ENCODE assay signal across 8 cellular contexts in genomic region chr10:89414146-89414878, GRCh38. TPM values are rescaled to one million over a fixed set of nuclear protein-coding genes. Genes with fewer than 3 reads are reported as not detected.
DNase-seq lines count a peak whose midpoint lies in the region; ATAC-seq, FAIRE-seq and TF ChIP-seq lines count a peak whose summit lies in the region.

Gene IFIT5, plus strand, starts transcription at chr10:89414568. Its CDS starts 231 bp downstream, at chr10:89414799.

- no peaks in the 10 kb centered on the region for H3K27me3 Mint-ChIP-seq in HFFc6 (ENCODE audit: insufficient read depth)

- peak within 1 kb of the TSS; percentile 97 for H3K27ac ChIP-seq in GM12878 (ENCODE audit: control insufficient read depth, insufficient read depth)

- H4K20me1 ChIP-seq in GM12878 (ENCODE audit: control insufficient read depth, insufficient read depth) = no peaks in the 10 kb centered on the region

- peak within 1 kb of the TSS; percentile 94 for H3K4me3 Mint-ChIP-seq in HFFc6

- TF ChIP-seq RAD21 in GM12878 (IDR thresholded peaks at IDR 0.05; ENCODE audit: insufficient read depth, low read depth, low read length) = no peak

- DNase-seq in GM12865 (ENCODE audit: low read depth) (peak; percentile 91), HFFc6 (peak; percentile 52), NCI-H1092 treated with DMSO at 0.1 percent for 48 hours (lab: John Stamatoyannopoulos, UW) (peak; percentile 56), T1000 (lab: John Stamatoyannopoulos, UW) (peak; percentile 58), GM12878 (ENCODE audit: low read depth, low spot score) (peak; percentile 58), hypothalamus (lab: John Stamatoyannopoulos, UW) (peak in 46 of 51 donors; percentile 33 to 91 (median 64)), retina (peak; percentile 98), NCI-H187 treated with DMSO at 0.1 percent for 48 hours (lab: John Stamatoyannopoulos, UW) (no peak)

- H3K4me2 ChIP-seq in GM12878 (ENCODE audit: control insufficient read depth, insufficient read depth) = peak within 1 kb of the TSS; percentile 89

- peak within 1 kb of the TSS; percentile 96 for H3K27ac Mint-ChIP-seq in HFFc6

- RAD21 ChIA-PET in GM12878 (lab: Charles Lee; ENCODE audit: unreplicated experiment) = interaction anchor here (0.7 to 2.8 kb wide), 15 partner anchors 14 to 287 kb away, joined by 3 to 20 read pairs (median 3); partner anchors contain the start of genes IFIT1 and KIF20B

- peak within 1 kb of the TSS; percentile 97 for H3K9ac ChIP-seq in GM12878 (ENCODE audit: control insufficient read depth, insufficient read depth, low read length)

- no peak for TF ChIP-seq CTCF in GM12865 (IDR thresholded peaks at IDR 0.05; ENCODE audit: insufficient read depth, low read depth, low read length, missing control alignments)
- no peak; the same call in 1 of the 2 replicates for TF ChIP-seq CTCF in HFFc6 (IDR thresholded peaks at IDR 0.05)
- no peak for TF ChIP-seq CTCF in GM12878 (IDR thresholded peaks at IDR 0.05 in 2 of 3, conservative IDR thresholded peaks at IDR 0.05 in 1 of 3; ENCODE audit: control insufficient read depth in 2 of 3, extremely low read depth in 1 of 3, insufficient read depth in 1 of 3, low read depth in 3 of 3, low read length in 3 of 3)

- peaks cover 11% of the 10 kb centered on the region for H3K9me3 Mint-ChIP-seq in HFFc6

- peak; percentile 57 for TF ChIP-seq POLR2A in GM12878 (IDR thresholded peaks at IDR 0.05; ENCODE audit: low read depth, low read length)

- no peaks in the 10 kb centered on the region for H3K27me3 ChIP-seq in GM12878 (replicated peaks in 1 of 2; ENCODE audit: control insufficient read depth in 2 of 2, insufficient read depth in 2 of 2, low read length in 1 of 2)

- H3K9me3 ChIP-seq in GM12878 (replicated peaks; ENCODE audit: control insufficient read depth, insufficient read depth, low read length) = peaks cover 3% of the 10 kb centered on the region; the same call in 2 of the 3 replicates

- CTCF ChIA-PET in GM12878 (lab: Yijun Ruan, JAX) = interaction anchor here (0.6 to 3.0 kb wide), 16 partner anchors 9 to 480 kb away, joined by 3 to 24 read pairs (median 3); partner anchors contain the start of genes IFIT1, IFIT2 and LIPA

- H3K36me3 ChIP-seq in GM12878 (ENCODE audit: control insufficient read depth in 2 of 2, insufficient read depth in 2 of 2, low read length in 1 of 2) = peaks cover 0 to 11% of the 10 kb centered on the region in 2 experiments

- no peak for TF ChIP-seq EP300 in GM12878 (IDR thresholded peaks at IDR 0.05; ENCODE audit: borderline replicate concordance in 1 of 2, control insufficient read depth in 1 of 2, low read depth in 2 of 2, low read length in 2 of 2)

- ATAC-seq in GM12878 = peak; percentile 84

- H3K4me1 ChIP-seq in GM12878 (ENCODE audit: control insufficient read depth, insufficient read depth, low read length) = no peaks in the 10 kb centered on the region

- POLR2A ChIA-PET in GM12878 (lab: Charles Lee) = interaction anchor here (0.9 to 1.9 kb wide), 9 partner anchors 9 to 287 kb away, joined by 3 to 18 read pairs (median 4); partner anchors contain the start of genes IFIT1, IFIT2, KIF20B and LIPA

- H3K4me3 ChIP-seq in GM12865 (ENCODE audit: low read depth, low read length) = peak within 1 kb of the TSS; percentile 86
- peak within 1 kb of the TSS; percentile 79 for H3K4me3 ChIP-seq in GM12878

- BruUV-seq in GM12878 (replicated peaks; lab: Mats Ljungman, UMichigan) = TSS peak; percentile 89

- SMC1A ChIA-PET in GM12878 (lab: Charles Lee; ENCODE audit: uncharacterized antibody, unreplicated experiment) = interaction anchor here (0.6 to 2.4 kb wide), 13 partner anchors 11 to 230 kb away, joined by 3 to 27 read pairs (median 4); partner anchors contain the start of gene IFIT1

- WGBS in GM12878 (ENCODE audit: insufficient coverage, insufficient replicate concordance, low lambda C conversion rate, missing lambda C conversion rate) = 1% methylated on average over 48 of the region's 48 CpGs

- peak within 1 kb of the TSS; percentile 71 for H2AFZ ChIP-seq in GM12878 (ENCODE audit: control insufficient read depth, low read depth, low read length)

- FAIRE-seq in GM12878 (lab: Jason Lieb, UNC) = no peak

- intact Hi-C loops in GM12878 (cut with micrococcal nuclease; ENCODE audit: unreplicated experiment) = loop anchor here (1.0 to 10.0 kb wide), 2 partner anchors 22 to 530 kb away; partner anchors contain the start of genes IFIT1 and STAMBPL1

- peaks cover 43% of the 10 kb centered on the region for H3K4me1 Mint-ChIP-seq in HFFc6 (ENCODE audit: low read depth)

- in situ Hi-C loops in GM12878 (cut with MboI) = no loop called here

- peaks cover 23% of the 10 kb centered on the region for H3K36me3 Mint-ChIP-seq in HFFc6 (ENCODE audit: low read depth)

- peaks cover 55% of the 10 kb centered on the region for H3K79me2 ChIP-seq in GM12878 (ENCODE audit: control insufficient read depth, insufficient read depth, low read length)

TF ChIP-seq in GM12878, 131 proteins besides CTCF, POLR2A, EP300 and RAD21 (continues in another document):
- no peak for TF ChIP-seq USF1 (IDR thresholded peaks at IDR 0.05; ENCODE audit: borderline replicate concordance, extremely low read length, insufficient read depth, low read depth, low read length)
- no peak for TF ChIP-seq ZBTB4 (CRISPR knock-in tag; IDR thresholded peaks at IDR 0.05)
- TF ChIP-seq ZZZ3 (IDR thresholded peaks at IDR 0.05; ENCODE audit: control insufficient read depth, insufficient read length, low read depth) = no peak
- no peak for TF ChIP-seq PAX8 (IDR thresholded peaks at IDR 0.05)

RNA-seq across cellular contexts. Expression of gene IFIT5, which starts in this region (rescaled TPM):
- total RNA-seq in HFFc6 (2021; fragmentation: NEBNext Ultra II Directional; extraction: Animal tissue kit (Norgen Biotek cat#: 25700)) = 10 to 100 TPM; 19.2 to 26.1 (median 22.4) TPM
- 21.6 and 21.7 TPM in 2 replicates for total RNA-seq in GM12878 (2013; cell fraction: nucleolus; rRNA removed)
- total RNA-seq in GM12878 (2014; rRNA removed) (12.1 and 16.4 TPM in 2 replicates), GM12878 (2014; rRNA removed; fragmentation: Illumina TruSeq; extraction: Trizol) (15.4 and 17.2 TPM in 2 replicates), GM12878 (2021) (11.0 and 12.5 TPM in 2 replicates)
- polyA plus RNA-seq in GM12878 (2011; ENCODE audit: low read depth) = 3.0 TPM
- polyA plus RNA-seq in GM12878 (2011; rRNA removed) (17.0 and 27.6 TPM in 2 replicates), GM12878 (2014; fragmentation: Illumina TruSeq; extraction: Trizol) (11.4 and 14.7 TPM in 2 replicates), GM12878 (2014; fragmentation: Nextera tagmentation; extraction: Ambion mirVana) (1 to 10 TPM; 5.9 to 8.3 TPM), GM12878 (2014; rRNA removed) (6.6 and 8.6 TPM in 2 replicates), GM12878 (2016; fragmentation: Nextera tagmentation; extraction: Ambion mirVana) (1 to 10 TPM; 8.6 to 9.9 TPM)
- polyA plus RNA-seq in GM12878 (2011; cell fraction: cytosol; rRNA removed) = 6.0 and 6.9 TPM in 2 replicates
- polyA plus RNA-seq in GM12878 (2011; cell fraction: nucleus; rRNA removed) = 6.8 and 8.1 TPM in 2 replicates
- polyA plus RNA-seq in GM12878 (2012) = 5.0 and 7.4 TPM in 2 replicates
- 13.3 and 18.4 TPM in 2 replicates for polyA minus RNA-seq in GM12878 (2011; rRNA and poly(A)+ RNA removed)
- polyA minus RNA-seq in GM12878 (2011; cell fraction: cytosol; rRNA and poly(A)+ RNA removed) = 7.8 and 9.4 TPM in 2 replicates
- polyA minus RNA-seq in GM12878 (2011; cell fraction: nucleus; rRNA and poly(A)+ RNA removed) = 14.4 and 16.4 TPM in 2 replicates
